Comparison of ENCODE assay signal across 17 cellular contexts in genomic region chr2:241378816-241379215, GRCh38. TPM values are rescaled to one million over a fixed set of nuclear protein-coding genes. Genes with fewer than 3 reads are reported as not detected.
A peak's percentile ranks its signal among the peaks of the same experiment; 100 is the strongest.
DNase-seq lines count a peak whose midpoint lies in the region; ATAC-seq and TF ChIP-seq lines count a peak whose summit lies in the region.
"Had no signal": no experiment of that assay in that cellular context is flagged by ENCODE, and none has a peak within 500 bp of the region (broad histone marks: within the 10 kb centered on the region; RNA-seq: fewer than 3 reads in every experiment).

No MANE protein-coding gene starts in this region.

- no peak for DNase-seq in left ventricle myocardium inferior
- no peak for DNase-seq in Right ventricle myocardium superior
- DNase-seq in fibroblast of lung (ENCODE audit: low read depth in 2 of 2): peak in 1 of 2 donors; percentile 27
- no peak for DNase-seq in aorta
- no peak for DNase-seq in mesenteric fat pad (ENCODE audit: low spot score)
- no peak for DNase-seq in CD4-positive, alpha-beta T cell
- no peak for DNase-seq in HT-29 (ENCODE audit: low spot score)
- DNase-seq: activated CD4-positive, alpha-beta T cell treated with anti-CD3 and anti-CD28 coated beads, Interleukin-2, amount 50 U/mL, for 4 hours; activated effector memory CD4-positive, alpha-beta T cell treated with Interleukin-2 at 50 U/mL for 16 hours; C1 segment of cervical spinal cord; gastrocnemius medialis; PC-3; WERI-Rb-1 had no signal

- intact Hi-C loops in left ventricle myocardium inferior (cut with micrococcal nuclease): no loop called here
- intact Hi-C loops in Right ventricle myocardium superior (cut with DNase I): no loop called here
- intact Hi-C loops in aorta (cut with DNase I): loop anchor here in 1 of 2 donors (1.0 kb wide), 1 partner anchor 23 kb away; the partner anchor contains the start of gene FARP2
- intact Hi-C loops in CD4-positive, alpha-beta T cell (cut with DNase I, micrococcal nuclease): no loop called here

- POLR2A ChIA-PET in CD4-positive, alpha-beta T cell (lab: Charles Lee): no interaction called here

- peak overlapping the region; percentile 46 for H3K4me2 ChIP-seq in fibroblast of lung (ENCODE audit: extremely low read depth, insufficient read depth, low read length)
- no peak overlapping the region for H3K4me2 ChIP-seq in parathyroid adenoma (ENCODE audit: low read length)

- ATAC-seq in Right ventricle myocardium superior (ENCODE audit: poor library complexity): no peak
- ATAC-seq in aorta (ENCODE audit: low FRiP score): no peak
- ATAC-seq in CD4-positive, alpha-beta T cell (ENCODE audit: poor library complexity): no peak
- ATAC-seq: gastrocnemius medialis, PC-3 had no signal

- 41 to 44% methylated on average over 2 of the region's 2 CpGs for WGBS in aorta, 2 donors

- H3K4me1 ChIP-seq in left ventricle myocardium inferior (peaks cover 45% of the 10 kb centered on the region), fibroblast of lung (ENCODE audit: control insufficient read depth, extremely low read depth, insufficient read depth, low read length) (peaks cover 10% of the 10 kb centered on the region), parathyroid adenoma (peaks cover 73% of the 10 kb centered on the region), aorta (ENCODE audit: control insufficient read depth in 1 of 2, insufficient read depth in 2 of 2, low read length in 2 of 2) (peaks cover 6 to 21% of the 10 kb centered on the region in 2 donors)

- H3K36me3 Mint-ChIP-seq in CD4-positive, alpha-beta T cell (ENCODE audit: low read depth): peaks cover 33% of the 10 kb centered on the region

- TF ChIP-seq CTCF in left ventricle myocardium inferior (IDR thresholded peaks at IDR 0.05; ENCODE audit: borderline replicate concordance): no peak
- TF ChIP-seq CTCF in fibroblast of lung (conservative IDR thresholded peaks at IDR 0.05 in 1 of 2, IDR thresholded peaks at IDR 0.05 in 1 of 2; ENCODE audit: low read depth in 1 of 2, low read length in 2 of 2): no peak
- TF ChIP-seq CTCF in parathyroid adenoma (IDR thresholded peaks at IDR 0.05): no peak
- no peak for TF ChIP-seq CTCF in CD4-positive, alpha-beta T cell (IDR thresholded peaks at IDR 0.05)

- H3K27me3 ChIP-seq in left ventricle myocardium inferior (ENCODE audit: low read depth) (no peaks in the 10 kb centered on the region), fibroblast of lung (ENCODE audit: control insufficient read depth, insufficient read depth, low read length) (no peaks in the 10 kb centered on the region), parathyroid adenoma (ENCODE audit: control insufficient read depth, insufficient read depth, low read length) (no peaks in the 10 kb centered on the region), aorta (ENCODE audit: control insufficient read depth in 1 of 2, insufficient read depth in 2 of 2, low read length in 1 of 2) (no peaks in the 10 kb centered on the region)
- H3K27me3 ChIP-seq in CD4-positive, alpha-beta T cell (ENCODE audit: control insufficient read depth, insufficient read depth, low read length): no peaks in the 10 kb centered on the region
- H3K27me3 ChIP-seq: gastrocnemius medialis had no signal

- H3K4me1 Mint-ChIP-seq in CD4-positive, alpha-beta T cell (ENCODE audit: low read depth): no peaks in the 10 kb centered on the region

- no peaks in the 10 kb centered on the region for H3K27me3 Mint-ChIP-seq in CD4-positive, alpha-beta T cell
- H3K27me3 Mint-ChIP-seq: memory B cell had no signal

- no peaks in the 10 kb centered on the region for H3K9me3 Mint-ChIP-seq in CD4-positive, alpha-beta T cell
- H3K9me3 Mint-ChIP-seq: memory B cell, neural crest cell had no signal

- no peak overlapping the region for H3K4me3 Mint-ChIP-seq in CD4-positive, alpha-beta T cell
- H3K4me3 Mint-ChIP-seq: memory B cell, neural crest cell had no signal

- H3K79me2 ChIP-seq in fibroblast of lung (ENCODE audit: control insufficient read depth, insufficient read depth, low read length) (peaks cover 12% of the 10 kb centered on the region), parathyroid adenoma (peaks cover 50% of the 10 kb centered on the region)

- no peak overlapping the region for H3K27ac Mint-ChIP-seq in CD4-positive, alpha-beta T cell
- H3K27ac Mint-ChIP-seq: memory B cell had no signal

- H2AFZ ChIP-seq in fibroblast of lung (ENCODE audit: low read length) (no peak overlapping the region), parathyroid adenoma (no peak overlapping the region)

- H3K27ac ChIP-seq in left ventricle myocardium inferior (replicated peaks): peak overlapping the region; percentile 25
- H3K27ac ChIP-seq in fibroblast of lung (ENCODE audit: insufficient read depth, low read length): peak overlapping the region; percentile 75
- peak overlapping the region; percentile 86 for H3K27ac ChIP-seq in parathyroid adenoma
- H3K27ac ChIP-seq in aorta (ENCODE audit: low read depth in 1 of 2, low read length in 2 of 2): peak overlapping the region; percentile 76 to 88
- H3K27ac ChIP-seq in CD4-positive, alpha-beta T cell (ENCODE audit: low read depth, low read length): no peak overlapping the region
- H3K27ac ChIP-seq: gastrocnemius medialis, HL-60, WERI-Rb-1 had no signal

- CTCF ChIA-PET in CD4-positive, alpha-beta T cell (lab: Charles Lee): no interaction called here

- no peaks in the 10 kb centered on the region for H3K9me3 ChIP-seq in left ventricle myocardium inferior (replicated peaks)
- H3K9me3 ChIP-seq in fibroblast of lung (ENCODE audit: control insufficient read depth, insufficient read depth, low read depth, low read length): no peaks in the 10 kb centered on the region
- H3K9me3 ChIP-seq in parathyroid adenoma (ENCODE audit: control insufficient read depth, low read length): no peaks in the 10 kb centered on the region
- no peaks in the 10 kb centered on the region for H3K9me3 ChIP-seq in aorta (ENCODE audit: control insufficient read depth, low read length)
- no peaks in the 10 kb centered on the region for H3K9me3 ChIP-seq in CD4-positive, alpha-beta T cell (ENCODE audit: control insufficient read depth, low read length)
- H3K9me3 ChIP-seq: gastrocnemius medialis had no signal

- H4K20me1 ChIP-seq in fibroblast of lung (ENCODE audit: control insufficient read depth, extremely low read depth, insufficient read depth, low read length): no peaks in the 10 kb centered on the region

- H3K36me3 ChIP-seq in left ventricle myocardium inferior (peaks cover 25% of the 10 kb centered on the region), fibroblast of lung (ENCODE audit: control insufficient read depth, insufficient read depth, low read length) (peaks cover 3% of the 10 kb centered on the region), parathyroid adenoma (ENCODE audit: control insufficient read depth, insufficient read depth, low read length) (no peaks in the 10 kb centered on the region), aorta (ENCODE audit: control insufficient read depth in 1 of 2, insufficient read depth in 2 of 2, low read length in 1 of 2) (no peaks in the 10 kb centered on the region)
- H3K36me3 ChIP-seq: gastrocnemius medialis had no signal

- H3K4me3 ChIP-seq in left ventricle myocardium inferior (no peak overlapping the region), fibroblast of lung (replicated peaks in 1 of 4; ENCODE audit: control extremely low read depth in 1 of 4, insufficient read depth in 1 of 4, low read depth in 3 of 4, low read length in 4 of 4) (no peak overlapping the region), parathyroid adenoma (ENCODE audit: low read depth, low read length) (no peak overlapping the region), aorta (ENCODE audit: low read length in 2 of 2) (no peak overlapping the region)
- H3K4me3 ChIP-seq: gastrocnemius medialis had no signal

- no peak overlapping the region for H3K9ac ChIP-seq in fibroblast of lung (ENCODE audit: insufficient read depth, low read length)
- H3K9ac ChIP-seq in parathyroid adenoma: no peak overlapping the region

RNA-seq across cellular contexts. Expression of gene FARP2, which starts 22.7 kb away (rescaled TPM):
- 16.5 TPM for total RNA-seq in left ventricle myocardium inferior
- total RNA-seq in Right ventricle myocardium superior: 14.0 TPM
- 28.2 and 29.3 TPM in 2 replicates for total RNA-seq in fibroblast of lung
- 31.7 and 41.0 TPM in 2 replicates for polyA plus RNA-seq in fibroblast of lung
- 21.9 and 33.9 TPM in 2 replicates for polyA plus RNA-seq in fibroblast of lung (2012)
- polyA minus RNA-seq in fibroblast of lung (ENCODE audit: low replicate concordance): 58.0 and 66.6 TPM in 2 replicates
- total RNA-seq in aorta: 10 to 100 TPM; 49.1 to 64.4 TPM
- polyA plus RNA-seq in aorta: 10 to 100 TPM; 16.4 to 48.2 TPM
- 44.6 TPM for total RNA-seq in mesenteric fat pad
- 10 to 100 TPM; 17.2 to 18.3 TPM for total RNA-seq in CD4-positive, alpha-beta T cell
- 53.7 and 54.1 TPM in 2 replicates for total RNA-seq in HT-29 (2014; rRNA removed; shearing (Covaris generic))
